In the genomic region with DNA sequence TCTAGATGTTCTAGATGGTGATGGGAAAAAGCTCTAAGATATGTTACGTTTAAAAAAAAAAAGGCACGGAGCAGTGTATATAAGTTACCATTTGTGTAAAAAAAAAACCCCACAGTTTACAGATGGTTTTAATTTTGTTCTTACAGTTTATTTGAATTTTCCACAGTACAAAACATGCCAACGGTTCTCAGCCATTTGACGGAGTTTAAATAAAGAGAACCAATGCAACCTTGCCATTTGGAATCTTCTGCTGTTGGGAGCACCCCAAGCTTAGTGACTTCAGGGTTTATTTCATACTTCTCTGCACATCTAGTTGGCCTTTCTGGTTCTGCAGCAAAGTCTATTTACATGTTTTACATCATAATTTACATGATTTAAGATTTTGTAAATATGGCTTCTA, we compare ENCODE assay signal across 2 cellular contexts.
TF ChIP-seq lines count a peak whose summit lies in the region.

No MANE protein-coding gene starts in this region.

TF ChIP-seq in IMR-90, 13 proteins besides CTCF, POLR2A, EP300 and RAD21:
- TF ChIP-seq MXI1 (IDR thresholded peaks at IDR 0.05; ENCODE audit: borderline replicate concordance, low read depth, low read length) (no peak), SMC3 (IDR thresholded peaks at IDR 0.05; ENCODE audit: low read depth, low read length) (no peak), CHD1 (IDR thresholded peaks at IDR 0.05; ENCODE audit: low read depth, low read length) (no peak), ELK1 (IDR thresholded peaks at IDR 0.05; ENCODE audit: borderline replicate concordance, low read depth, low read length) (no peak), MAFK (IDR thresholded peaks at IDR 0.05; ENCODE audit: low read depth, low read length) (no peak), MAZ (IDR thresholded peaks at IDR 0.05; ENCODE audit: borderline replicate concordance, low read depth, low read length) (no peak), USF2 (IDR thresholded peaks at IDR 0.05; ENCODE audit: low read depth, low read length) (no peak), FOS (IDR thresholded peaks at IDR 0.05; ENCODE audit: low read depth, low read length) (no peak), CEBPB (IDR thresholded peaks at IDR 0.05; ENCODE audit: low read depth, low read length) (no peak)
TF ChIP-seq in IMR-90: peak in this region for 0.

TF ChIP-seq in K562, 482 proteins besides CTCF, POLR2A, EP300 and RAD21:
- no peak for TF ChIP-seq ZNF184 (CRISPR knock-in tag; IDR thresholded peaks at IDR 0.05)
- TF ChIP-seq, protein P1, sequence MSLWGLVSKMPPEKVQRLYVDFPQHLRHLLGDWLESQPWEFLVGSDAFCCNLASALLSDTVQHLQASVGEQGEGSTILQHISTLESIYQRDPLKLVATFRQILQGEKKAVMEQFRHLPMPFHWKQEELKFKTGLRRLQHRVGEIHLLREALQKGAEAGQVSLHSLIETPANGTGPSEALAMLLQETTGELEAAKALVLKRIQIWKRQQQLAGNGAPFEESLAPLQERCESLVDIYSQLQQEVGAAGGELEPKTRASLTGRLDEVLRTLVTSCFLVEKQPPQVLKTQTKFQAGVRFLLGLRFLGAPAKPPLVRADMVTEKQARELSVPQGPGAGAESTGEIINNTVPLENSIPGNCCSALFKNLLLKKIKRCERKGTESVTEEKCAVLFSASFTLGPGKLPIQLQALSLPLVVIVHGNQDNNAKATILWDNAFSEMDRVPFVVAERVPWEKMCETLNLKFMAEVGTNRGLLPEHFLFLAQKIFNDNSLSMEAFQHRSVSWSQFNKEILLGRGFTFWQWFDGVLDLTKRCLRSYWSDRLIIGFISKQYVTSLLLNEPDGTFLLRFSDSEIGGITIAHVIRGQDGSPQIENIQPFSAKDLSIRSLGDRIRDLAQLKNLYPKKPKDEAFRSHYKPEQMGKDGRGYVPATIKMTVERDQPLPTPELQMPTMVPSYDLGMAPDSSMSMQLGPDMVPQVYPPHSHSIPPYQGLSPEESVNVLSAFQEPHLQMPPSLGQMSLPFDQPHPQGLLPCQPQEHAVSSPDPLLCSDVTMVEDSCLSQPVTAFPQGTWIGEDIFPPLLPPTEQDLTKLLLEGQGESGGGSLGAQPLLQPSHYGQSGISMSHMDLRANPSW (CRISPR knock-in tag; IDR thresholded peaks at IDR 0.05): no peak
- TF ChIP-seq POLR2G (IDR thresholded peaks at IDR 0.05; ENCODE audit: low read depth, low read length): no peak
- TF ChIP-seq NR0B1 (IDR thresholded peaks at IDR 0.05; ENCODE audit: partially characterized antibody): no peak
- TF ChIP-seq, protein P2, sequence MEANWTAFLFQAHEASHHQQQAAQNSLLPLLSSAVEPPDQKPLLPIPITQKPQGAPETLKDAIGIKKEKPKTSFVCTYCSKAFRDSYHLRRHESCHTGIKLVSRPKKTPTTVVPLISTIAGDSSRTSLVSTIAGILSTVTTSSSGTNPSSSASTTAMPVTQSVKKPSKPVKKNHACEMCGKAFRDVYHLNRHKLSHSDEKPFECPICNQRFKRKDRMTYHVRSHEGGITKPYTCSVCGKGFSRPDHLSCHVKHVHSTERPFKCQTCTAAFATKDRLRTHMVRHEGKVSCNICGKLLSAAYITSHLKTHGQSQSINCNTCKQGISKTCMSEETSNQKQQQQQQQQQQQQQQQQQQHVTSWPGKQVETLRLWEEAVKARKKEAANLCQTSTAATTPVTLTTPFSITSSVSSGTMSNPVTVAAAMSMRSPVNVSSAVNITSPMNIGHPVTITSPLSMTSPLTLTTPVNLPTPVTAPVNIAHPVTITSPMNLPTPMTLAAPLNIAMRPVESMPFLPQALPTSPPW (CRISPR knock-in tag; IDR thresholded peaks at IDR 0.05): no peak
- no peak for TF ChIP-seq SRSF7 (optimal IDR thresholded peaks at IDR 0.05; ENCODE audit: low read depth, low read length)
- no peak for TF ChIP-seq XRCC5 (IDR thresholded peaks at IDR 0.05; ENCODE audit: low read depth, low read length)
- TF ChIP-seq KLF10 (CRISPR knock-in tag; IDR thresholded peaks at IDR 0.05): no peak
- TF ChIP-seq, protein P3, sequence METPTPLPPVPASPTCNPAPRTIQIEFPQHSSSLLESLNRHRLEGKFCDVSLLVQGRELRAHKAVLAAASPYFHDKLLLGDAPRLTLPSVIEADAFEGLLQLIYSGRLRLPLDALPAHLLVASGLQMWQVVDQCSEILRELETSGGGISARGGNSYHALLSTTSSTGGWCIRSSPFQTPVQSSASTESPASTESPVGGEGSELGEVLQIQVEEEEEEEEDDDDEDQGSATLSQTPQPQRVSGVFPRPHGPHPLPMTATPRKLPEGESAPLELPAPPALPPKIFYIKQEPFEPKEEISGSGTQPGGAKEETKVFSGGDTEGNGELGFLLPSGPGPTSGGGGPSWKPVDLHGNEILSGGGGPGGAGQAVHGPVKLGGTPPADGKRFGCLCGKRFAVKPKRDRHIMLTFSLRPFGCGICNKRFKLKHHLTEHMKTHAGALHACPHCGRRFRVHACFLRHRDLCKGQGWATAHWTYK (CRISPR knock-in tag; IDR thresholded peaks at IDR 0.05): no peak
- no peak for TF ChIP-seq CSDE1 (IDR thresholded peaks at IDR 0.05)
- no peak for TF ChIP-seq NONO (IDR thresholded peaks at IDR 0.05; ENCODE audit: low read depth in 2 of 2, low read length in 1 of 2)
- no peak for TF ChIP-seq JUNB (CRISPR knock-in tag; conservative IDR thresholded peaks at IDR 0.05)
- no peak for TF ChIP-seq KAT7 (CRISPR knock-in tag; IDR thresholded peaks at IDR 0.05; ENCODE audit: borderline replicate concordance)
- TF ChIP-seq, protein P4, sequence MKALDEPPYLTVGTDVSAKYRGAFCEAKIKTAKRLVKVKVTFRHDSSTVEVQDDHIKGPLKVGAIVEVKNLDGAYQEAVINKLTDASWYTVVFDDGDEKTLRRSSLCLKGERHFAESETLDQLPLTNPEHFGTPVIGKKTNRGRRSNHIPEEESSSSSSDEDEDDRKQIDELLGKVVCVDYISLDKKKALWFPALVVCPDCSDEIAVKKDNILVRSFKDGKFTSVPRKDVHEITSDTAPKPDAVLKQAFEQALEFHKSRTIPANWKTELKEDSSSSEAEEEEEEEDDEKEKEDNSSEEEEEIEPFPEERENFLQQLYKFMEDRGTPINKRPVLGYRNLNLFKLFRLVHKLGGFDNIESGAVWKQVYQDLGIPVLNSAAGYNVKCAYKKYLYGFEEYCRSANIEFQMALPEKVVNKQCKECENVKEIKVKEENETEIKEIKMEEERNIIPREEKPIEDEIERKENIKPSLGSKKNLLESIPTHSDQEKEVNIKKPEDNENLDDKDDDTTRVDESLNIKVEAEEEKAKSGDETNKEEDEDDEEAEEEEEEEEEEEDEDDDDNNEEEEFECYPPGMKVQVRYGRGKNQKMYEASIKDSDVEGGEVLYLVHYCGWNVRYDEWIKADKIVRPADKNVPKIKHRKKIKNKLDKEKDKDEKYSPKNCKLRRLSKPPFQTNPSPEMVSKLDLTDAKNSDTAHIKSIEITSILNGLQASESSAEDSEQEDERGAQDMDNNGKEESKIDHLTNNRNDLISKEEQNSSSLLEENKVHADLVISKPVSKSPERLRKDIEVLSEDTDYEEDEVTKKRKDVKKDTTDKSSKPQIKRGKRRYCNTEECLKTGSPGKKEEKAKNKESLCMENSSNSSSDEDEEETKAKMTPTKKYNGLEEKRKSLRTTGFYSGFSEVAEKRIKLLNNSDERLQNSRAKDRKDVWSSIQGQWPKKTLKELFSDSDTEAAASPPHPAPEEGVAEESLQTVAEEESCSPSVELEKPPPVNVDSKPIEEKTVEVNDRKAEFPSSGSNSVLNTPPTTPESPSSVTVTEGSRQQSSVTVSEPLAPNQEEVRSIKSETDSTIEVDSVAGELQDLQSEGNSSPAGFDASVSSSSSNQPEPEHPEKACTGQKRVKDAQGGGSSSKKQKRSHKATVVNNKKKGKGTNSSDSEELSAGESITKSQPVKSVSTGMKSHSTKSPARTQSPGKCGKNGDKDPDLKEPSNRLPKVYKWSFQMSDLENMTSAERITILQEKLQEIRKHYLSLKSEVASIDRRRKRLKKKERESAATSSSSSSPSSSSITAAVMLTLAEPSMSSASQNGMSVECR (CRISPR knock-in tag; IDR thresholded peaks at IDR 0.05): no peak
- no peak for TF ChIP-seq MGA (IDR thresholded peaks at IDR 0.05)
- TF ChIP-seq, protein P5, sequence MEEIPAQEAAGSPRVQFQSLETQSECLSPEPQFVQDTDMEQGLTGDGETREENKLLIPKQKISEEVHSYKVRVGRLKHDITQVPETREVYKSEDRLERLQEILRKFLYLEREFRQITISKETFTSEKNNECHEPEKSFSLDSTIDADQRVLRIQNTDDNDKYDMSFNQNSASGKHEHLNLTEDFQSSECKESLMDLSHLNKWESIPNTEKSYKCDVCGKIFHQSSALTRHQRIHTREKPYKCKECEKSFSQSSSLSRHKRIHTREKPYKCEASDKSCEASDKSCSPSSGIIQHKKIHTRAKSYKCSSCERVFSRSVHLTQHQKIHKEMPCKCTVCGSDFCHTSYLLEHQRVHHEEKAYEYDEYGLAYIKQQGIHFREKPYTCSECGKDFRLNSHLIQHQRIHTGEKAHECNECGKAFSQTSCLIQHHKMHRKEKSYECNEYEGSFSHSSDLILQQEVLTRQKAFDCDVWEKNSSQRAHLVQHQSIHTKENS (CRISPR knock-in tag; IDR thresholded peaks at IDR 0.05): no peak
